Comparison of ENCODE assay signal across 18 cellular contexts in the genomic region with DNA sequence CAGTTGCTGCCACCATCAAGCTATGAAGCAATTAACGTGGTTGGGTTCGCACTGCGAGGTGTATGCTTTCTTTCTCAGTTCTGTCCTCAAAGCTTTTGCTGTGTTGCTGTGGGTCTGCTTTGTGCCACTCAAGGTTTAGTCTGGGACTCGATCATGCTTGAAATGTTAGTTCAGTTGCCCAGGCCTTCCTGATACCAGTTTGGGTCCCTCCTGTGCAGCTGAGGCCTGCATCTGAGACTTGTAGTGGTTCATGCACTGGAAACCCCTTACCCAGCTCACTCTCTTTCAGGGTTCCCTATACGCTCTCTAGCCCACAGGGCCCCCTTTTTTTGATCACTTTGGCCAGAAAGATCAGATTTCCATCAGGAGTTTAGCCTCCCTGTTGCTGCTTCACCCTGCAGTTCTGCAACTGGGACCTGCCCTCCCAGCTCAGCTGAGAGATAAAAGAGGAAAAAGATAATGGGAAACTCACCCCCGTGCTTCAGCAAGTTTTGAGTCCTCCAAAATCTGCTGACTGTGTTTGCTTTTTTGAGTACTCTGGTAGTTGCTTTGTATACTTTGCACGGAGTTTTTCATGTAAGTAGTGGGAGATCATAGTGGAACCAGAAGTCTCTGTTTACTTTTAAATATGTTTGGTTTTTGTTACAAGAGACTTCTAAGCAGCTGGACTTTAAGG.
"Had no signal": no experiment of that assay in that cellular context is flagged by ENCODE, and none has a peak within 500 bp of the region (broad histone marks: within the 10 kb centered on the region; RNA-seq: fewer than 3 reads in every experiment).

No MANE protein-coding gene starts in this region.

- ATAC-seq: activated CD4-positive, alpha-beta T cell treated with anti-CD3 and anti-CD28 coated beads for 36 hours; left cardiac atrium; lower lobe of right lung; natural killer cell treated with Interleukin-12 subunit alpha and Interleukin-12 subunit beta and Interleukin-15 and Interleukin-18, amount 100 ng/mL, for 72 hours; psoas muscle; right cardiac atrium; WTC11 had no signal

- H3K27ac ChIP-seq: esophagus squamous epithelium, lower lobe of right lung, psoas muscle, skin epidermis, upper lobe of left lung had no signal

- H3K4me1 ChIP-seq: esophagus squamous epithelium, lower lobe of right lung, psoas muscle, upper lobe of left lung had no signal

- H3K9me3 Mint-ChIP-seq: dendritic cell treated with granulocyte-macrophage colony-stimulating factor and Interleukin-4, amounts not matched to agents 40 ng/mL and 50 ng/mL, for 4 days; mesothelial cell of epicardium; natural killer cell treated with Interleukin-12 subunit alpha and Interleukin-12 subunit beta and Interleukin-15 and Interleukin-18, amount 100 ng/mL, for 72 hours; stimulated activated naive CD8-positive, alpha-beta T cell treated with anti-CD3 and anti-CD28 coated beads, Interleukin-15, Interleukin-2, amounts not matched to agents 100 ng/mL and 50 ng/mL, for 24 hours; WTC11 had no signal

- H3K4me3 ChIP-seq: esophagus squamous epithelium, lower lobe of right lung, psoas muscle, skin epidermis, upper lobe of left lung had no signal

- H3K4me1 Mint-ChIP-seq: activated CD4-positive, alpha-beta T cell treated with anti-CD3 and anti-CD28 coated beads for 36 hours; WTC11 had no signal

- DNase-seq: activated CD4-positive, alpha-beta T cell treated with anti-CD3 and anti-CD28 coated beads for 36 hours; activated CD4-positive, alpha-beta T cell treated with anti-CD3 and anti-CD28 coated beads, Interleukin-2, amount 50 U/mL, for 48 hours; effector memory CD4-positive, alpha-beta T cell; esophagus squamous epithelium; left cardiac atrium; lower lobe of right lung; psoas muscle; right cardiac atrium; stimulated activated CD4-positive, alpha-beta T cell treated with anti-CD3 and anti-CD28 coated beads, Interleukin-15, amount 100 ng/mL, for 24 hours; stimulated activated CD4-positive, alpha-beta T cell treated with anti-CD3 and anti-CD28 coated beads, Interleukin-2, amount 100 ng/mL, for 48 hours; upper lobe of left lung had no signal

- H3K36me3 ChIP-seq: esophagus squamous epithelium, lower lobe of right lung, upper lobe of left lung had no signal

- H3K27me3 Mint-ChIP-seq: activated CD4-positive, alpha-beta T cell treated with anti-CD3 and anti-CD28 coated beads for 36 hours; activated naive CD8-positive, alpha-beta T cell; dendritic cell treated with granulocyte-macrophage colony-stimulating factor and Interleukin-4, amounts not matched to agents 40 ng/mL and 50 ng/mL, for 4 days; stimulated activated naive CD8-positive, alpha-beta T cell treated with anti-CD3 and anti-CD28 coated beads, Interleukin-15, Interleukin-2, amounts not matched to agents 100 ng/mL and 50 ng/mL, for 24 hours had no signal

- H3K27me3 ChIP-seq: esophagus squamous epithelium, upper lobe of left lung had no signal

- H3K27ac Mint-ChIP-seq: activated CD4-positive, alpha-beta T cell treated with anti-CD3 and anti-CD28 coated beads for 36 hours; activated naive CD8-positive, alpha-beta T cell; dendritic cell treated with granulocyte-macrophage colony-stimulating factor and Interleukin-4, amounts not matched to agents 40 ng/mL and 50 ng/mL, for 4 days; mesothelial cell of epicardium; natural killer cell treated with Interleukin-12 subunit alpha and Interleukin-12 subunit beta and Interleukin-15 and Interleukin-18, amount 100 ng/mL, for 72 hours; stimulated activated naive CD8-positive, alpha-beta T cell treated with anti-CD3 and anti-CD28 coated beads, Interleukin-15, Interleukin-2, amounts not matched to agents 100 ng/mL and 50 ng/mL, for 24 hours; WTC11 had no signal

- H3K36me3 Mint-ChIP-seq: mesothelial cell of epicardium; natural killer cell treated with Interleukin-12 subunit alpha and Interleukin-12 subunit beta and Interleukin-15 and Interleukin-18, amount 100 ng/mL, for 72 hours; WTC11 had no signal

- H3K9me3 ChIP-seq: esophagus squamous epithelium, lower lobe of right lung, psoas muscle, upper lobe of left lung had no signal

- H3K4me3 Mint-ChIP-seq: activated CD4-positive, alpha-beta T cell treated with anti-CD3 and anti-CD28 coated beads for 36 hours; activated naive CD8-positive, alpha-beta T cell; dendritic cell treated with granulocyte-macrophage colony-stimulating factor and Interleukin-4, amounts not matched to agents 40 ng/mL and 50 ng/mL, for 4 days; mesothelial cell of epicardium; natural killer cell treated with Interleukin-12 subunit alpha and Interleukin-12 subunit beta and Interleukin-15 and Interleukin-18, amount 100 ng/mL, for 72 hours; stimulated activated naive CD8-positive, alpha-beta T cell treated with anti-CD3 and anti-CD28 coated beads, Interleukin-15, Interleukin-2, amounts not matched to agents 100 ng/mL and 50 ng/mL, for 24 hours; WTC11 had no signal
